In genomic region chr11:64723117-64723906, GRCh38 we compare ENCODE assay signal across 8 cellular contexts. TPM values are rescaled to one million over a fixed set of nuclear protein-coding genes. Genes with fewer than 3 reads are reported as not detected.
DNase-seq lines count a peak whose midpoint lies in the region; ATAC-seq and TF ChIP-seq lines count a peak whose summit lies in the region.

Gene NRXN2 (minus strand): TSS chr11:64723197. CDS start chr11:64713699, 9,498 bp downstream.

- peaks cover 11% of the 10 kb centered on the region for H3K4me1 Mint-ChIP-seq in activated CD4-positive, alpha-beta T cell treated with anti-CD3 and anti-CD28 coated beads for 36 hours

- intact Hi-C loops in activated CD4-positive, alpha-beta T cell treated with anti-CD3 and anti-CD28 coated beads for 36 hours (cut with DNase I, micrococcal nuclease) = loop anchor here (1.0 kb wide), 5 partner anchors 20 to 364 kb away; partner anchors contain the start of genes ATG2A (in 1 of the 2) and RPS6KA4 (in 1 of the 2)

- peak; percentile 75 for ATAC-seq in HG03103 (IDR thresholded peaks at IDR 0.05; ENCODE audit: low read depth, unreplicated experiment)
- ATAC-seq in activated CD4-positive, alpha-beta T cell treated with anti-CD3 and anti-CD28 coated beads for 36 hours = peak; percentile 99

- POLR2A ChIA-PET in activated CD4-positive, alpha-beta T cell treated with anti-CD3 and anti-CD28 coated beads for 36 hours (lab: Charles Lee) = no interaction called here

- no peaks in the 10 kb centered on the region for H3K9me3 Mint-ChIP-seq in activated CD4-positive, alpha-beta T cell treated with anti-CD3 and anti-CD28 coated beads for 36 hours (ENCODE audit: low read depth)

- CTCF ChIA-PET in activated CD4-positive, alpha-beta T cell treated with anti-CD3 and anti-CD28 coated beads for 36 hours (lab: Charles Lee) = no interaction called here

- H3K4me3 Mint-ChIP-seq in activated CD4-positive, alpha-beta T cell treated with anti-CD3 and anti-CD28 coated beads for 36 hours = peak within 1 kb of the TSS; percentile 46

- H3K27me3 Mint-ChIP-seq in activated CD4-positive, alpha-beta T cell treated with anti-CD3 and anti-CD28 coated beads for 36 hours = peaks cover 19% of the 10 kb centered on the region

- H3K4me3 ChIP-seq in choroid plexus epithelial cell (ENCODE audit: low read depth, low read length) = peak within 1 kb of the TSS; percentile 62

- DNase-seq in SKM-1 treated with dmso at 0.1 percent for 144 hours (lab: John Stamatoyannopoulos, UW; ENCODE audit: unreplicated experiment) (peak; percentile 32), SKM-1 (lab: John Stamatoyannopoulos, UW; ENCODE audit: unreplicated experiment) (no peak), NCI-H226 (peak; percentile 84), choroid plexus epithelial cell (ENCODE audit: low read depth) (peak; percentile 80), left kidney (ENCODE audit: low read depth, low spot score) (peak; percentile 95)
- peak; percentile 94 for DNase-seq in activated CD4-positive, alpha-beta T cell treated with anti-CD3 and anti-CD28 coated beads for 36 hours
- peak; percentile 87 to 91 for DNase-seq in stimulated activated CD4-positive, alpha-beta T cell treated with anti-CD3 and anti-CD28 coated beads, Interleukin-2, amount 100 ng/mL, for 24 hours

- H3K27ac Mint-ChIP-seq in activated CD4-positive, alpha-beta T cell treated with anti-CD3 and anti-CD28 coated beads for 36 hours = no peak within 1 kb of the TSS

- no peaks in the 10 kb centered on the region for H3K36me3 Mint-ChIP-seq in activated CD4-positive, alpha-beta T cell treated with anti-CD3 and anti-CD28 coated beads for 36 hours (ENCODE audit: low read depth)

- TF ChIP-seq CTCF in choroid plexus epithelial cell (conservative IDR thresholded peaks at IDR 0.05; ENCODE audit: low read depth, low read length) = peak; percentile 86

RNA-seq across cellular contexts. Expression of gene NRXN2, which starts in this region (rescaled TPM):
- under 1 TPM; 0.18 to 0.39 TPM for total RNA-seq in activated CD4-positive, alpha-beta T cell treated with anti-CD3 and anti-CD28 coated beads for 36 hours

Comparison
In these comparisons a context has a peak if more than half of its experiments do, and no peak if none do; other contexts are left out.
1. Peak in DNase-seq and ATAC-seq in activated CD4-positive, alpha-beta T cell treated with anti-CD3 and anti-CD28 coated beads for 36 hours; RNA of the gene not detected or under 1 TPM.